8 cellular contexts compared by ENCODE assay signal in the genomic region with DNA sequence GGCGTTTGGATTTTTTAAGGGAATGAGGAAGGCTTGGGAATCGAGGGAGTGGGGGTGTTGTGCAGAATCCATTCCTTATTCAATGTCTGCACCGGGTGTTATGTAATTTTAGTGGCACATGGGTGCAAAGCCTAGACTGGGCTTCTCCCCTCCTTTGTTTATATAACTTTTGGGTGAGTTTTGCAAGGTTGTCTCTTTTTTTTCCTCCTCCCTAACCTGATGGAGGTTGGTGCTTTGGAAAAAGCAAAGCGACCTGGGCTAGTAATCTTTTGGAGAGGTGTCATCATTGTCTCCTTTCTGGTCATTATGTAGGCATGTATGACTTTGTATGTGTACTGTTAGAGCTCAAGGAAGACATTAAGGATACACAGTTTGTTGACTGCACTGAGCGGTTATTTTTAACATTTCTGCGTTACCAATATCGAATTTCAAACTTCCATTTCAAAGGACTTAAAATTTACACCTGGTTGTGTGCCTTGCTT. TPM values are rescaled to one million over a fixed set of nuclear protein-coding genes. Genes with fewer than 3 reads are reported as not detected.
DNase-seq lines count a peak whose midpoint lies in the region; ATAC-seq and TF ChIP-seq lines count a peak whose summit lies in the region.

No MANE protein-coding gene starts in this region.

- in situ Hi-C loops in KBM-7 (cut with MboI; ENCODE audit: low pct_unique_long_range_greater_than_20kb, low sequenced_read_pairs): no loop called here

- H3K27me3 ChIP-seq in Caco-2 (replicated peaks; ENCODE audit: control insufficient read depth, insufficient read depth, low read length) (no peaks in the 10 kb centered on the region), NT2/D1 (ENCODE audit: insufficient read depth, insufficient read length) (peaks cover 89% of the 10 kb centered on the region)

- BruUV-seq in Caco-2 (replicated peaks; lab: Mats Ljungman, UMichigan): no TSS peak

- no peak for DNase-seq in Caco-2
- DNase-seq in NT2/D1 (ENCODE audit: low read depth, low spot score): no peak
- no peak for DNase-seq in coronary artery (ENCODE audit: low spot score)
- no peak for DNase-seq in natural killer cell treated with Interleukin-12 subunit alpha and Interleukin-12 subunit beta and Interleukin-15 and Interleukin-18, amount 100 ng/mL, for 72 hours (ENCODE audit: low spot score)
- DNase-seq in KBM-7: no peak
- DNase-seq in NCI-H2196 treated with DMSO at 0.1 percent for 48 hours (lab: John Stamatoyannopoulos, UW; ENCODE audit: unreplicated experiment): no peak
- DNase-seq in GDM1 (lab: John Stamatoyannopoulos, UW): no peak

- intact Hi-C loops in Caco-2 (cut with micrococcal nuclease; ENCODE audit: unreplicated experiment): loop anchor here (10.0 kb wide), 1 partner anchor 97 kb away; no protein-coding TSS in a partner anchor

- peak overlapping the region; percentile 98 for H3K27ac ChIP-seq in coronary artery

- CTCF ChIA-PET in Caco-2 (lab: Charles Lee): no interaction called here

- H3K4me1 Mint-ChIP-seq in Caco-2 (ENCODE audit: low read depth, unreplicated experiment): no peaks in the 10 kb centered on the region
- H3K4me1 Mint-ChIP-seq in natural killer cell treated with Interleukin-12 subunit alpha and Interleukin-12 subunit beta and Interleukin-15 and Interleukin-18, amount 100 ng/mL, for 72 hours (ENCODE audit: low read depth in 2 of 2): peaks cover 48 to 55% of the 10 kb centered on the region in 2 donors

- H3K4me3 Mint-ChIP-seq in Caco-2 (ENCODE audit: unreplicated experiment): peak overlapping the region; percentile 91
- peak overlapping the region; percentile 99 for H3K4me3 Mint-ChIP-seq in natural killer cell treated with Interleukin-12 subunit alpha and Interleukin-12 subunit beta and Interleukin-15 and Interleukin-18, amount 100 ng/mL, for 72 hours

- peak overlapping the region; percentile 71 for H3K9ac ChIP-seq in NT2/D1 (ENCODE audit: insufficient read length, low read depth)

- H3K9me3 ChIP-seq in Caco-2 (no peaks in the 10 kb centered on the region), NT2/D1 (ENCODE audit: insufficient read depth, low read length) (no peaks in the 10 kb centered on the region)

- ATAC-seq in natural killer cell treated with Interleukin-12 subunit alpha and Interleukin-12 subunit beta and Interleukin-15 and Interleukin-18, amount 100 ng/mL, for 72 hours: no peak
- no peak for ATAC-seq in HG03521 (IDR thresholded peaks at IDR 0.05; ENCODE audit: unreplicated experiment)

- peaks cover 10% of the 10 kb centered on the region for H3K27me3 Mint-ChIP-seq in Caco-2 (ENCODE audit: insufficient read depth, unreplicated experiment)
- H3K27me3 Mint-ChIP-seq in natural killer cell treated with Interleukin-12 subunit alpha and Interleukin-12 subunit beta and Interleukin-15 and Interleukin-18, amount 100 ng/mL, for 72 hours: peaks cover 0 to 1% of the 10 kb centered on the region in 2 donors

- peak overlapping the region; percentile 53 for H3K4me3 ChIP-seq in Caco-2 (ENCODE audit: low read depth, low read length)
- peak overlapping the region; percentile 80 for H3K4me3 ChIP-seq in NT2/D1 (ENCODE audit: insufficient read length, low read depth)
- H3K4me3 ChIP-seq in coronary artery: peak overlapping the region; percentile 82

- H3K9me3 Mint-ChIP-seq in Caco-2 (ENCODE audit: unreplicated experiment): no peaks in the 10 kb centered on the region
- H3K9me3 Mint-ChIP-seq in natural killer cell treated with Interleukin-12 subunit alpha and Interleukin-12 subunit beta and Interleukin-15 and Interleukin-18, amount 100 ng/mL, for 72 hours: no peaks in the 10 kb centered on the region

- H3K36me3 ChIP-seq in Caco-2 (ENCODE audit: control insufficient read depth, insufficient read depth, low read length): no peaks in the 10 kb centered on the region
- no peaks in the 10 kb centered on the region for H3K36me3 ChIP-seq in NT2/D1 (ENCODE audit: insufficient read depth, insufficient read length, low read length)

- no peak for TF ChIP-seq CTCF in Caco-2 (IDR thresholded peaks at IDR 0.05; ENCODE audit: insufficient read depth in 1 of 2, low read depth in 1 of 2, low read length in 1 of 2, severe bottlenecking in 1 of 2, unreplicated experiment in 1 of 2)
- no peak for TF ChIP-seq CTCF in coronary artery (IDR thresholded peaks at IDR 0.05)

- H3K36me3 Mint-ChIP-seq in Caco-2 (ENCODE audit: insufficient read depth, unreplicated experiment): peaks cover 10% of the 10 kb centered on the region
- no peaks in the 10 kb centered on the region for H3K36me3 Mint-ChIP-seq in natural killer cell treated with Interleukin-12 subunit alpha and Interleukin-12 subunit beta and Interleukin-15 and Interleukin-18, amount 100 ng/mL, for 72 hours

- H3K27ac Mint-ChIP-seq in Caco-2 (ENCODE audit: unreplicated experiment): no peak overlapping the region
- H3K27ac Mint-ChIP-seq in natural killer cell treated with Interleukin-12 subunit alpha and Interleukin-12 subunit beta and Interleukin-15 and Interleukin-18, amount 100 ng/mL, for 72 hours: peak overlapping the region; percentile 96 to 97

- POLR2A ChIA-PET in Caco-2 (lab: Charles Lee): no interaction called here

- no peaks in the 10 kb centered on the region for H3K4me1 ChIP-seq in Caco-2
- H3K4me1 ChIP-seq in NT2/D1 (ENCODE audit: insufficient read depth, insufficient read length): no peaks in the 10 kb centered on the region

RNA-seq across cellular contexts. Expression of gene SMARCA2, which starts 3.1 kb away (rescaled TPM):
- total RNA-seq in Caco-2 (2022): 7.9 and 13.5 TPM in 2 replicates
- total RNA-seq in natural killer cell treated with Interleukin-12 subunit alpha and Interleukin-12 subunit beta and Interleukin-15 and Interleukin-18, amount 100 ng/mL, for 72 hours: 100 to 1,000 TPM; 124 to 174 TPM
